ENCODE assay signal across 8 cellular contexts in genomic region chr17:15651583-15652110, GRCh38. TPM values are rescaled to one million over a fixed set of nuclear protein-coding genes. Genes with fewer than 3 reads are reported as not detected.
DNase-seq lines count a peak whose midpoint lies in the region; ATAC-seq, FAIRE-seq and TF ChIP-seq lines count a peak whose summit lies in the region.

No MANE protein-coding gene starts in this region.

- peak overlapping the region; percentile 88 for H3K4me3 Mint-ChIP-seq in astrocyte (ENCODE audit: unreplicated experiment)

- TF ChIP-seq CTCF in C4-2B (conservative IDR thresholded peaks at IDR 0.05) (no peak), astrocyte (IDR thresholded peaks at IDR 0.05; ENCODE audit: insufficient read depth, low read depth, low read length) (no peak), right atrium auricular region (IDR thresholded peaks at IDR 0.05) (no peak), prostate gland (IDR thresholded peaks at IDR 0.05) (no peak)

- H3K9ac ChIP-seq in astrocyte (ENCODE audit: low read length) = peak overlapping the region; percentile 80

- peak overlapping the region; percentile 94 for H3K4me2 ChIP-seq in astrocyte (ENCODE audit: low read length)

- H3K9me3 Mint-ChIP-seq in astrocyte (ENCODE audit: unreplicated experiment) = no peaks in the 10 kb centered on the region

- FAIRE-seq in astrocyte (lab: Jason Lieb, UNC) = peak; percentile 91

- peak; percentile 96 for DNase-seq in HS-5 (ENCODE audit: low read depth)
- peak; percentile 94 for DNase-seq in NOMO-1 treated with dmso at 0.1 percent for 144 hours (lab: John Stamatoyannopoulos, UW; ENCODE audit: unreplicated experiment)
- DNase-seq in astrocyte (ENCODE audit: low read depth) = peak; percentile 98
- peak; percentile 98 for DNase-seq in right atrium auricular region (ENCODE audit: low spot score)
- peak; percentile 75 for DNase-seq in prostate gland (ENCODE audit: low spot score)

- under 1% methylated on average over 8 of the region's 8 CpGs for WGBS in prostate gland

- peak; percentile 65 for TF ChIP-seq POLR2A in prostate gland (IDR thresholded peaks at IDR 0.05)

- intact Hi-C loops in prostate gland (cut with DNase I) = no loop called here

- H3K9me3 ChIP-seq in astrocyte (ENCODE audit: insufficient read depth, low read depth, low read length) = no peaks in the 10 kb centered on the region
- no peaks in the 10 kb centered on the region for H3K9me3 ChIP-seq in right atrium auricular region
- H3K9me3 ChIP-seq in prostate gland = no peaks in the 10 kb centered on the region

- H3K27ac ChIP-seq in C4-2B (peak overlapping the region; percentile 72), astrocyte (ENCODE audit: low read depth, low read length) (peak overlapping the region; percentile 65), right atrium auricular region (peak overlapping the region; percentile 85 to 86), prostate gland (peak overlapping the region; percentile 6 to 48)

- peaks cover 32% of the 10 kb centered on the region for H3K4me1 ChIP-seq in astrocyte (ENCODE audit: insufficient read depth, low read length)
- H3K4me1 ChIP-seq in right atrium auricular region = peaks cover 0 to 32% of the 10 kb centered on the region in 2 donors
- H3K4me1 ChIP-seq in prostate gland (replicated peaks) = peaks cover 7% of the 10 kb centered on the region

- H4K20me1 ChIP-seq in astrocyte (ENCODE audit: insufficient read depth, low read length) = no peaks in the 10 kb centered on the region

- peak overlapping the region; percentile 75 for H3K27ac Mint-ChIP-seq in astrocyte (ENCODE audit: unreplicated experiment)

- H3K4me3 ChIP-seq in astrocyte (ENCODE audit: insufficient read depth, low read depth, low read length) (peak overlapping the region; percentile 81), right atrium auricular region (peak overlapping the region; percentile 44 to 64), prostate gland (peak overlapping the region; percentile 16 to 20)

- H3K27me3 Mint-ChIP-seq in astrocyte (ENCODE audit: low read depth, unreplicated experiment) = no peaks in the 10 kb centered on the region

- peaks cover 33% of the 10 kb centered on the region for H3K79me2 ChIP-seq in astrocyte (ENCODE audit: insufficient read depth, low read length)

- H3K27me3 ChIP-seq in astrocyte (ENCODE audit: insufficient read depth, low read length) = no peaks in the 10 kb centered on the region
- no peaks in the 10 kb centered on the region for H3K27me3 ChIP-seq in right atrium auricular region
- H3K27me3 ChIP-seq in prostate gland (replicated peaks; ENCODE audit: insufficient read depth) = no peaks in the 10 kb centered on the region

- H3K4me1 Mint-ChIP-seq in astrocyte (ENCODE audit: low read depth, unreplicated experiment) = peaks cover 63% of the 10 kb centered on the region

- ATAC-seq in GM19351 (IDR thresholded peaks at IDR 0.05; ENCODE audit: unreplicated experiment) (peak; percentile 92), GM18867 (IDR thresholded peaks at IDR 0.05; ENCODE audit: unreplicated experiment) (no peak)

- H2AFZ ChIP-seq in astrocyte (ENCODE audit: low read depth, low read length) = peak overlapping the region; percentile 37

- peaks cover 6% of the 10 kb centered on the region for H3K36me3 Mint-ChIP-seq in astrocyte (ENCODE audit: low read depth, unreplicated experiment)

- H3K36me3 ChIP-seq in astrocyte (ENCODE audit: insufficient read depth, low read length) (no peaks in the 10 kb centered on the region), right atrium auricular region (no peaks in the 10 kb centered on the region), prostate gland (no peaks in the 10 kb centered on the region)

RNA-seq across cellular contexts. Expression of gene FBXW10B, which starts 32.1 kb away (rescaled TPM):
- total RNA-seq in astrocyte (2.4 and 3.9 TPM in 2 replicates), right atrium auricular region (under 1 TPM in 1 of 2 donors, not detected in 1; 0.63 TPM), prostate gland (1 to 10 TPM in 1 of 2 donors, not detected in 1; 5.1 TPM)

RNA-seq across cellular contexts. Expression of gene TRIM16, which starts 32.5 kb away (rescaled TPM):
- total RNA-seq in astrocyte = 43.3 and 44.8 TPM in 2 replicates
- 10 to 100 TPM; 17.1 to 33.4 TPM for total RNA-seq in right atrium auricular region
- 10 to 100 TPM; 19.7 to 72.2 TPM for total RNA-seq in prostate gland

RNA-seq across cellular contexts. Expression of gene ZNF286A, which starts 47.9 kb away (rescaled TPM):
- total RNA-seq in astrocyte (44.1 and 58.6 TPM in 2 replicates), right atrium auricular region (10 to 100 TPM; 20.1 to 26.1 TPM), prostate gland (10 to 100 TPM; 19.4 to 46.9 TPM)

Comparison
In these comparisons a context has a peak if more than half of its experiments do, and no peak if none do; other contexts are left out.
1. H3K27ac ChIP-seq: peak in every context shown above with its lines; median percentile 86 in right atrium auricular region; 72 in C4-2B; 65 in astrocyte; 27 in prostate gland.
2. H3K4me3 ChIP-seq: peak in every context shown above with its lines; median percentile 81 in astrocyte; 54 in right atrium auricular region; 18 in prostate gland.